In genomic region chr3:42906905-42907183, GRCh38 we compare ENCODE assay signal across 12 cellular contexts. TPM values are rescaled to one million over a fixed set of nuclear protein-coding genes. Genes with fewer than 3 reads are reported as not detected.
DNase-seq lines count a peak whose midpoint lies in the region; ATAC-seq and TF ChIP-seq lines count a peak whose summit lies in the region.
"Had no signal": no experiment of that assay in that cellular context is flagged by ENCODE, and none has a peak within 500 bp of the region (broad histone marks: within the 10 kb centered on the region; RNA-seq: fewer than 3 reads in every experiment).

No MANE protein-coding gene starts in this region.

- ATAC-seq in lower lobe of right lung (peak; percentile 4 to 13), GM21423 (IDR thresholded peaks at IDR 0.05; ENCODE audit: unreplicated experiment) (no peak), HG03342 (IDR thresholded peaks at IDR 0.05; ENCODE audit: unreplicated experiment) (no peak)

- H3K27ac ChIP-seq in GM23248, result no peak overlapping the region
- no peak overlapping the region for H3K27ac ChIP-seq in lower lobe of right lung
- H3K27ac ChIP-seq in subcutaneous abdominal adipose tissue (ENCODE audit: low read depth, low read length), result no peak overlapping the region
- H3K27ac ChIP-seq: brain microvascular endothelial cell had no signal

- H3K9ac ChIP-seq in GM23248, result peak overlapping the region; percentile 80
- peak overlapping the region; percentile 70 to 92 (median 88) for H3K9ac ChIP-seq in subcutaneous abdominal adipose tissue (ENCODE audit: low read length in 5 of 5)

- peak overlapping the region; percentile 93 for H2AFZ ChIP-seq in GM23248

- H3K27me3 ChIP-seq in GM23248 (replicated peaks; ENCODE audit: insufficient read depth), result no peaks in the 10 kb centered on the region; the same call in 1 of the 2 replicates
- no peaks in the 10 kb centered on the region for H3K27me3 ChIP-seq in lower lobe of right lung (ENCODE audit: low read depth)
- no peaks in the 10 kb centered on the region for H3K27me3 ChIP-seq in subcutaneous abdominal adipose tissue (ENCODE audit: control insufficient read depth in 5 of 5, insufficient read depth in 4 of 5, low read length in 5 of 5)

- intact Hi-C loops in lower lobe of right lung (cut with DNase I), result no loop called here

- DNase-seq in GM23248 (no peak), astrocyte of the spinal cord (ENCODE audit: low read depth, low spot score) (no peak), lower lobe of right lung (no peak), DMS153 treated with DMSO at 0.1 percent for 48 hours (lab: John Stamatoyannopoulos, UW; ENCODE audit: unreplicated experiment) (no peak), NCI-H1105 (lab: John Stamatoyannopoulos, UW) (no peak)
- DNase-seq: brain microvascular endothelial cell, NCI-H2029, nephron progenitor cell, RPMI8226 had no signal

- H4K20me1 ChIP-seq in GM23248 (ENCODE audit: insufficient read depth), result no peaks in the 10 kb centered on the region

- H3F3A ChIP-seq in GM23248 (ENCODE audit: insufficient read depth), result no peaks in the 10 kb centered on the region; the same call in 1 of the 2 replicates

- H3K36me3 ChIP-seq in GM23248 (ENCODE audit: low read depth) (no peaks in the 10 kb centered on the region), lower lobe of right lung (peaks cover 10% of the 10 kb centered on the region), subcutaneous abdominal adipose tissue (ENCODE audit: control insufficient read depth in 5 of 5, insufficient read depth in 5 of 5, low read length in 5 of 5) (peaks cover 15 to 27% (median 25%) of the 10 kb centered on the region in 5 donors)
- H3K36me3 ChIP-seq: brain microvascular endothelial cell had no signal

- in situ Hi-C loops in GM23248 (cut with MboI) (no loop called here), astrocyte of the spinal cord (cut with HindIII; ENCODE audit: low sequenced_read_pairs) (no loop called here)

- H3K4me1 ChIP-seq in GM23248 (ENCODE audit: insufficient read depth) (no peaks in the 10 kb centered on the region; the same call in 1 of the 2 replicates), lower lobe of right lung (peaks cover 16% of the 10 kb centered on the region), subcutaneous abdominal adipose tissue (ENCODE audit: control insufficient read depth in 5 of 5, insufficient read depth in 5 of 5, low read length in 5 of 5) (peaks cover 2 to 19% (median 19%) of the 10 kb centered on the region in 5 donors)

- H3K4me2 ChIP-seq in GM23248 (ENCODE audit: unreplicated experiment), result peak overlapping the region; percentile 91

- no peaks in the 10 kb centered on the region for H3K9me2 ChIP-seq in GM23248 (ENCODE audit: insufficient read depth)

- no peak for TF ChIP-seq CTCF in astrocyte of the spinal cord (IDR thresholded peaks at IDR 0.05; ENCODE audit: low read depth, low read length)
- no peak for TF ChIP-seq CTCF in lower lobe of right lung (IDR thresholded peaks at IDR 0.05)

- H3K4me3 ChIP-seq in GM23248 (peak overlapping the region; percentile 75), astrocyte of the spinal cord (ENCODE audit: low read depth, low read length) (peak overlapping the region; percentile 42), lower lobe of right lung (peak overlapping the region; percentile 66), subcutaneous abdominal adipose tissue (ENCODE audit: low read depth in 1 of 5, low read length in 5 of 5) (peak overlapping the region; percentile 78 to 84 (median 83))

- no peaks in the 10 kb centered on the region for H3K79me2 ChIP-seq in GM23248 (ENCODE audit: insufficient read depth)

- H3K9me3 ChIP-seq in GM23248 (ENCODE audit: low read depth) (no peaks in the 10 kb centered on the region), lower lobe of right lung (peaks cover 10% of the 10 kb centered on the region), subcutaneous abdominal adipose tissue (ENCODE audit: control insufficient read depth in 5 of 5, low read length in 5 of 5) (peaks cover 0 to 15% (median 3%) of the 10 kb centered on the region in 5 donors)

- 53 to 74% methylated on average over 3 of the region's 3 CpGs for WGBS in GM23248 (ENCODE audit: low coverage in 1 of 2, low lambda C conversion rate in 2 of 2, missing lambda C conversion rate in 2 of 2), 2 experiments

RNA-seq across cellular contexts. Expression of gene ZNF662, which starts 0.9 kb away (rescaled TPM):
- total RNA-seq in GM23248 (2014; rRNA removed; shearing (Covaris generic)), result 1.4 and 1.5 TPM in 2 replicates
- 1.6 and 2.3 TPM in 2 replicates for polyA plus RNA-seq in GM23248 (2016; fragmentation: Nextera tagmentation; extraction: Ambion mirVana)
- total RNA-seq in lower lobe of right lung, result 7.3 TPM

RNA-seq across cellular contexts. Expression of gene CYP8B1, which starts 31.2 kb away (rescaled TPM):
- total RNA-seq in GM23248 (2014; rRNA removed; shearing (Covaris generic)), result not detected in 2 replicates
- not detected in 2 replicates for polyA plus RNA-seq in GM23248 (2016; fragmentation: Nextera tagmentation; extraction: Ambion mirVana)
- total RNA-seq in lower lobe of right lung, result not detected

Comparison
In these comparisons a context has a peak if more than half of its experiments do, and no peak if none do; other contexts are left out.
1. ATAC-seq: peak in lower lobe of right lung (2 of 2); none in GM21423 (single experiment) and HG03342 (single experiment).
2. Peak in every context shown above with its lines, with median percentiles within 50 percentile points of each other: H3K4me3 ChIP-seq.